Comparison of ENCODE assay signal across 8 cellular contexts in genomic region chr7:129825005-129825553, GRCh38.
DNase-seq lines count a peak whose midpoint lies in the region; ATAC-seq and TF ChIP-seq lines count a peak whose summit lies in the region.

No MANE protein-coding gene starts in this region.

- H3K27me3 ChIP-seq in duodenal mucosa (ENCODE audit: control insufficient read depth in 1 of 2, insufficient read depth in 2 of 2, low read length in 2 of 2): no peaks in the 10 kb centered on the region

- TF ChIP-seq CTCF in GM12865 (IDR thresholded peaks at IDR 0.05; ENCODE audit: insufficient read depth, low read depth, low read length, missing control alignments): peak; percentile 21
- no peak for TF ChIP-seq CTCF in lower leg skin (IDR thresholded peaks at IDR 0.05)

- WGBS in lower leg skin, 2 donors: 2 to 3% methylated on average over 23 of the region's 23 CpGs

- peaks cover 27% of the 10 kb centered on the region for H3K36me3 Mint-ChIP-seq in stimulated activated effector memory CD8-positive, alpha-beta T cell treated with anti-CD3 and anti-CD28 coated beads, Interleukin-12 subunit alpha, Interleukin-12 subunit beta, amount 100 ng/mL, for 72 hours

- DNase-seq in 8988T (peak; percentile 36), GM12865 (ENCODE audit: low read depth) (peak; percentile 76), NCI-H1436 (lab: John Stamatoyannopoulos, UW) (peak; percentile 90), T-helper 2 cell (peak in 3 of 5 experiments; percentile 24 to 47 (median 28)), lower leg skin (ENCODE audit: low spot score in 2 of 2) (peak in 1 of 2 donors; percentile 90)
- DNase-seq in stimulated activated effector memory CD8-positive, alpha-beta T cell treated with anti-CD3 and anti-CD28 coated beads, Interleukin-12 subunit alpha, Interleukin-12 subunit beta, amount 100 ng/mL, for 72 hours (ENCODE audit: low spot score in 2 of 2): no peak

- H3K4me3 Mint-ChIP-seq in stimulated activated effector memory CD8-positive, alpha-beta T cell treated with anti-CD3 and anti-CD28 coated beads, Interleukin-12 subunit alpha, Interleukin-12 subunit beta, amount 100 ng/mL, for 72 hours: peak overlapping the region; percentile 89

- ATAC-seq in HG02763 (IDR thresholded peaks at IDR 0.05; ENCODE audit: unreplicated experiment): peak; percentile 27
- peak; percentile 77 for ATAC-seq in stimulated activated effector memory CD8-positive, alpha-beta T cell treated with anti-CD3 and anti-CD28 coated beads, Interleukin-12 subunit alpha, Interleukin-12 subunit beta, amount 100 ng/mL, for 72 hours

- H3K4me1 ChIP-seq in duodenal mucosa (ENCODE audit: control insufficient read depth in 1 of 2, insufficient read depth in 2 of 2, low read length in 2 of 2): peaks cover 13 to 14% of the 10 kb centered on the region in 2 donors

- TF ChIP-seq POLR2A in lower leg skin (IDR thresholded peaks at IDR 0.05): no peak

- H3K9me3 Mint-ChIP-seq in stimulated activated effector memory CD8-positive, alpha-beta T cell treated with anti-CD3 and anti-CD28 coated beads, Interleukin-12 subunit alpha, Interleukin-12 subunit beta, amount 100 ng/mL, for 72 hours: no peaks in the 10 kb centered on the region

- H3K27ac ChIP-seq in duodenal mucosa (ENCODE audit: low read depth, low read length): no peak overlapping the region

- H3K36me3 ChIP-seq in duodenal mucosa (ENCODE audit: control insufficient read depth in 1 of 2, insufficient read depth in 2 of 2, low read length in 2 of 2): no peaks in the 10 kb centered on the region

- peaks cover 24% of the 10 kb centered on the region for H3K4me1 Mint-ChIP-seq in stimulated activated effector memory CD8-positive, alpha-beta T cell treated with anti-CD3 and anti-CD28 coated beads, Interleukin-12 subunit alpha, Interleukin-12 subunit beta, amount 100 ng/mL, for 72 hours

- intact Hi-C loops in lower leg skin (cut with DNase I; ENCODE audit: low total_unique reads): no loop called here

- H3K4me3 ChIP-seq in GM12865 (ENCODE audit: low read depth, low read length): peak overlapping the region; percentile 82
- H3K4me3 ChIP-seq in duodenal mucosa (ENCODE audit: low read depth in 1 of 2, low read length in 2 of 2): peak overlapping the region; percentile 77 to 83
- peak overlapping the region; percentile 25 for H3K4me3 ChIP-seq in lower leg skin (ENCODE audit: low read depth, poor library complexity, severe bottlenecking)

- no peaks in the 10 kb centered on the region for H3K9me3 ChIP-seq in duodenal mucosa (ENCODE audit: control insufficient read depth in 1 of 2, low read length in 2 of 2)

- peak overlapping the region; percentile 88 for H3K27ac Mint-ChIP-seq in stimulated activated effector memory CD8-positive, alpha-beta T cell treated with anti-CD3 and anti-CD28 coated beads, Interleukin-12 subunit alpha, Interleukin-12 subunit beta, amount 100 ng/mL, for 72 hours

- peak overlapping the region in 1 of 2 donors; percentile 60 for H3K9ac ChIP-seq in duodenal mucosa (ENCODE audit: low read depth in 1 of 2, low read length in 2 of 2)

Comparison
In these comparisons a context has a peak if more than half of its experiments do, and no peak if none do; other contexts are left out.
1. DNase-seq: peak in 8988T (single experiment), GM12865 (single experiment), NCI-H1436 (single experiment) and T-helper 2 cell (3 of 5); none in stimulated activated effector memory CD8-positive, alpha-beta T cell treated with anti-CD3 and anti-CD28 coated beads, Interleukin-12 subunit alpha, Interleukin-12 subunit beta, amount 100 ng/mL, for 72 hours (0 of 2).
2. H3K4me3 ChIP-seq: peak in every context shown above with its lines; median percentile 82 in GM12865; 80 in duodenal mucosa; 25 in lower leg skin.